7 cellular contexts compared by ENCODE assay signal in genomic region chr14:72925815-72926291, GRCh38. TPM values are rescaled to one million over a fixed set of nuclear protein-coding genes. Genes with fewer than 3 reads are reported as not detected.
DNase-seq lines count a peak whose midpoint lies in the region; ATAC-seq and TF ChIP-seq lines count a peak whose summit lies in the region.

No MANE protein-coding gene starts in this region.

- DNase-seq in ascending aorta (ENCODE audit: low spot score in 2 of 2) (no peak), lower leg skin (ENCODE audit: low spot score in 2 of 2) (no peak), upper lobe of right lung (no peak), posterior cingulate gyrus (no peak), NCI-H345 treated with DMSO at 0.1 percent for 48 hours (lab: John Stamatoyannopoulos, UW; ENCODE audit: unreplicated experiment) (no peak)

- TF ChIP-seq POLR2A in lower leg skin (IDR thresholded peaks at IDR 0.05), result no peak

- no peaks in the 10 kb centered on the region for H3K36me3 ChIP-seq in ascending aorta
- H3K36me3 ChIP-seq in upper lobe of right lung, result no peaks in the 10 kb centered on the region

- H3K27me3 ChIP-seq in ascending aorta (no peaks in the 10 kb centered on the region), upper lobe of right lung (no peaks in the 10 kb centered on the region)

- H3K4me3 ChIP-seq in ascending aorta (peak overlapping the region; percentile 60 to 91), lower leg skin (ENCODE audit: low read depth, poor library complexity, severe bottlenecking) (peak overlapping the region; percentile 15), upper lobe of right lung (peak overlapping the region; percentile 81)

- intact Hi-C loops in ascending aorta (cut with DNase I), result loop anchor here (2.0 kb wide), 2 partner anchors 19 to 31 kb away; partner anchors contain the start of gene DPF3
- intact Hi-C loops in lower leg skin (cut with DNase I; ENCODE audit: low total_unique reads), result no loop called here
- intact Hi-C loops in upper lobe of right lung (cut with DNase I), result no loop called here
- intact Hi-C loops in posterior cingulate gyrus (cut with DNase I), result no loop called here

- ATAC-seq in GM19372 (IDR thresholded peaks at IDR 0.05; ENCODE audit: low read depth, unreplicated experiment) (peak; percentile 27), HG03139 (IDR thresholded peaks at IDR 0.05; ENCODE audit: unreplicated experiment) (peak; percentile 16), upper lobe of right lung (peak; percentile 46)

- 2 to 4% methylated on average over 30 to 31 of the region's 33 CpGs for WGBS in lower leg skin, 2 donors

- TF ChIP-seq CTCF in ascending aorta (IDR thresholded peaks at IDR 0.05) (no peak), lower leg skin (IDR thresholded peaks at IDR 0.05) (no peak), upper lobe of right lung (IDR thresholded peaks at IDR 0.05) (no peak)

- no peaks in the 10 kb centered on the region for H3K9me3 ChIP-seq in ascending aorta
- H3K9me3 ChIP-seq in upper lobe of right lung, result no peaks in the 10 kb centered on the region

- H3K27ac ChIP-seq in ascending aorta (peak overlapping the region; percentile 67 to 71), upper lobe of right lung (peak overlapping the region; percentile 67)

- H3K4me1 ChIP-seq in ascending aorta (peaks cover 5% of the 10 kb centered on the region in 2 donors), upper lobe of right lung (peaks cover 4% of the 10 kb centered on the region)

RNA-seq across cellular contexts. Expression of gene DCAF4, which starts 0.4 kb away (rescaled TPM):
- total RNA-seq in ascending aorta (0.64 TPM), lower leg skin (10 to 100 TPM; 24.0 to 40.5 (median 35.8) TPM), upper lobe of right lung (21.1 TPM)

RNA-seq across cellular contexts. Expression of gene DPF3, which starts 32.0 kb away (rescaled TPM):
- total RNA-seq in ascending aorta (0.11 TPM), lower leg skin (1 to 10 TPM; 1.1 to 4.7 (median 1.8) TPM), upper lobe of right lung (0.90 TPM)

Comparison
In these comparisons a context has a peak if more than half of its experiments do, and no peak if none do; other contexts are left out.
1. H3K4me3 ChIP-seq: peak in every context shown above with its lines; median percentile 81 in upper lobe of right lung; 76 in ascending aorta; 15 in lower leg skin.
2. RNA of gene DCAF4, which starts 0.4 kb away (total RNA-seq): 24.0 to 40.5 TPM in lower leg skin and 21.1 TPM in upper lobe of right lung (single experiment); 0.64 TPM in ascending aorta (single experiment); every median in the first group is over 10 times any median in the second.
3. Peak in every context shown above with its lines, with median percentiles within 50 percentile points of each other: ATAC-seq.